In genomic region chr9:132354645-132355355, GRCh38 we compare ENCODE assay signal across 1 cellular context.
TF ChIP-seq lines count a peak whose summit lies in the region.

SETX (minus strand) TSS chr9:132354986; CDS start chr9:132349428, 5,558 bp downstream.

TF ChIP-seq in HepG2, 621 proteins besides CTCF, POLR2A, EP300 and RAD21 (continued from another document and continues in another):
- TF ChIP-seq ZBTB44 (CRISPR knock-in tag; IDR thresholded peaks at IDR 0.05) (no peak), ZNF550 (CRISPR knock-in tag; IDR thresholded peaks at IDR 0.05; ENCODE audit: borderline replicate concordance) (no peak), NR2F2 (IDR thresholded peaks at IDR 0.05; ENCODE audit: borderline replicate concordance, low read depth) (0 out of 2 replicates have a peak, but pooled peaks have one; percentile 55), PHF8 (CRISPR knock-in tag; IDR thresholded peaks at IDR 0.05) (peak; percentile 96), ZNF513 (CRISPR knock-in tag; conservative IDR thresholded peaks at IDR 0.05) (no peak), HCFC1 (IDR thresholded peaks at IDR 0.05; ENCODE audit: low read depth, low read length) (peak; percentile 28; the same call in 1 of the 2 replicates), TBL1XR1 (IDR thresholded peaks at IDR 0.05; ENCODE audit: borderline replicate concordance, low read length, partially characterized antibody) (peak; percentile 53), PHF5A (CRISPR knock-in tag; IDR thresholded peaks at IDR 0.05; ENCODE audit: low read depth, unreplicated experiment) (no peak), NRL (CRISPR knock-in tag; IDR thresholded peaks at IDR 0.05; ENCODE audit: borderline replicate concordance) (peak; percentile 70; the same call in 1 of the 2 replicates), SRSF4 (IDR thresholded peaks at IDR 0.05; ENCODE audit: low read depth, low read length, poor library complexity, severe bottlenecking) (no peak), ARID4A (CRISPR knock-in tag; IDR thresholded peaks at IDR 0.05; ENCODE audit: borderline replicate concordance) (peak; percentile 88), HNF1A (IDR thresholded peaks at IDR 0.05; ENCODE audit: low read depth) (no peak), HNF1A (CRISPR knock-in tag; IDR thresholded peaks at IDR 0.05; ENCODE audit: borderline replicate concordance) (peak; percentile 26; the same call in 1 of the 2 replicates), ZNF605 (CRISPR knock-in tag; IDR thresholded peaks at IDR 0.05) (no peak; the same call in 1 of the 2 replicates), ZNF337 (CRISPR knock-in tag; IDR thresholded peaks at IDR 0.05; ENCODE audit: borderline replicate concordance, low read depth) (0 out of 2 replicates have a peak, but pooled peaks have one; percentile 30), FOSL2 (CRISPR knock-in tag; IDR thresholded peaks at IDR 0.05) (0 out of 2 replicates have a peak, but pooled peaks have one; percentile 9), NCOA2 (CRISPR knock-in tag; IDR thresholded peaks at IDR 0.05) (no peak; the same call in 1 of the 2 replicates), ZBTB1 (CRISPR knock-in tag; IDR thresholded peaks at IDR 0.05; ENCODE audit: borderline replicate concordance) (no peak), NR2F1 (CRISPR knock-in tag; IDR thresholded peaks at IDR 0.05) (peak; percentile 63 to 91; a peak in 3 of 4 replicates), NFAT5 (CRISPR knock-in tag; IDR thresholded peaks at IDR 0.05) (no peak; the same call in 1 of the 2 replicates), ZSCAN25 (CRISPR knock-in tag; IDR thresholded peaks at IDR 0.05) (0 out of 2 replicates have a peak, but pooled peaks have one; percentile 21), ZNF414 (CRISPR knock-in tag; IDR thresholded peaks at IDR 0.05) (peak; percentile 63), HOXA5 (CRISPR knock-in tag; IDR thresholded peaks at IDR 0.05) (peak; percentile 80), PHB2 (IDR thresholded peaks at IDR 0.05; ENCODE audit: partially characterized antibody) (no peak), PRPF4 (IDR thresholded peaks at IDR 0.05; ENCODE audit: low read depth, low read length, poor library complexity, severe bottlenecking) (no peak), CEBPB (IDR thresholded peaks at IDR 0.05; ENCODE audit: borderline replicate concordance, low read depth, low read length) (no peak), ATM (IDR thresholded peaks at IDR 0.05; ENCODE audit: borderline replicate concordance) (no peak), TAF15 (IDR thresholded peaks at IDR 0.05; ENCODE audit: low read depth, low read length, poor library complexity, severe bottlenecking) (no peak), RNF219 (CRISPR knock-in tag; IDR thresholded peaks at IDR 0.05) (no peak), NFYB (CRISPR knock-in tag; IDR thresholded peaks at IDR 0.05) (peak; percentile 84), ZNF280B (CRISPR knock-in tag; IDR thresholded peaks at IDR 0.05; ENCODE audit: borderline replicate concordance) (peak; percentile 72; the same call in 1 of the 2 replicates)
